Comparison of ENCODE assay signal across 12 cellular contexts in genomic region chr2:109341363-109341762, GRCh38.
"Had no signal": no experiment of that assay in that cellular context is flagged by ENCODE, and none has a peak within 500 bp of the region (broad histone marks: within the 10 kb centered on the region; RNA-seq: fewer than 3 reads in every experiment).

No MANE protein-coding gene starts in this region.

- H3K36me3 ChIP-seq: esophagus squamous epithelium, suprapubic skin, upper lobe of left lung, WERI-Rb-1 had no signal

- H3K27ac ChIP-seq: esophagus squamous epithelium, suprapubic skin, upper lobe of left lung, WERI-Rb-1 had no signal

- ATAC-seq: natural killer cell; stimulated activated naive CD8-positive, alpha-beta T cell treated with anti-CD3 and anti-CD28 coated beads, Interleukin-15, Interleukin-2, amounts not matched to agents 100 U/mL and 50 U/mL, for 24 hours; T-cell had no signal

- H3K4me3 ChIP-seq: esophagus squamous epithelium, suprapubic skin, upper lobe of left lung had no signal

- H3K9me3 ChIP-seq: esophagus squamous epithelium, suprapubic skin, upper lobe of left lung had no signal

- DNase-seq: activated CD4-positive, alpha-beta T cell treated with anti-CD3 and anti-CD28 coated beads for 48 hours; esophagus squamous epithelium; foreskin fibroblast; head of caudate nucleus; natural killer cell; stimulated activated CD4-positive, alpha-beta T cell treated with anti-CD3 and anti-CD28 coated beads, Interleukin-2, amount 100 ng/mL, for 48 hours; stimulated activated naive CD8-positive, alpha-beta T cell treated with anti-CD3 and anti-CD28 coated beads, Interleukin-15, Interleukin-2, amounts not matched to agents 100 U/mL and 50 U/mL, for 24 hours; T-cell; T1000; upper lobe of left lung; WERI-Rb-1 had no signal

- H3K4me1 ChIP-seq: suprapubic skin had no signal

- H3K27me3 ChIP-seq: esophagus squamous epithelium, suprapubic skin, upper lobe of left lung had no signal
